ENCODE assay signal across 8 cellular contexts in the genomic region with DNA sequence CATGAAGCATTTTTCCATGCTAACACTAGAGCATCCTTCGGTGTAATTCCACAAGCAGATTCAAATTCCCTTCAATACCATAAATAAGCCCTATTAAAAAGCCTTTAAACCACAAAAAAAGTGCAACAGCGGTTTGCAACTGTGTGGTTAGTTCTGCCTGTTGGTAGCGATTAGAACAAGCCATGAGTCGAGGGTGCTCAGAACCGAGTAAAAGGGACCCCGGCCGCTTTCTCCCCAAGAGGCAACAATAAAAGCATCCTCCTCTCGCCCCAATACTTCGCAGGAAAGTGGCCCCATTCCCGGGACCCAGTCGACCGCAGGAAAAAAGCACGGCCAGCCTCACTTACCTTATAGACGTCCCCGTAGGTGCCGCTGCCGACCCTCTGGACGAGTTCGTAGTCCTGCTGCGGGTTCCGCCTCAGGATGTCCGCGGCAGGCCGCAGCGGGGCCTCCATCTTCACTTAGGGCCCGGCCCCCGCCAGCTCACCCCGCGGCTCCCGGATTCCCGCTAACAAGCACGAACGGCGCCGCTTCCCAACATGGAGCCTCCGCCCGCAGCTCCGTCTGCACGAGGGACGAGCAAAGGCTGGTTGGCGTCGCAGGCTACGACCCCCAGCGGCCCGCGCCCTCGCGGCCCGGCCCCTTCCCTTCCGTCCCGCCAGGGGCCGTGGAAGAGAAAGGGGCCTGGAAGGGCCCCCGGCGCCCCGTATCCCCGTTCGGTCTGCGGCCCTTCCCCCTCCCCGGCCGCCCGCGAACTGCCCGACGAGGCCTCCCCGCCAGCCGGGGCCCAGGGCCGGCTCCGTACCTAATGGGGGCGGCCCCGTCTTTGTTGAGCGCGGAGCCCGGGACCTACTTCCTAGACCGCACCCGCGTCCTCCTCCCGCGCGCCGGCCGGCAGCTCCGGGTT. TPM values are rescaled to one million over a fixed set of nuclear protein-coding genes. Genes with fewer than 3 reads are reported as not detected.
A peak's percentile ranks its signal among the peaks of the same experiment; 100 is the strongest.
DNase-seq lines count a peak whose midpoint lies in the region; ATAC-seq and TF ChIP-seq lines count a peak whose summit lies in the region.

No MANE protein-coding gene starts in this region.

- CTCF ChIA-PET in activated CD8-positive, alpha-beta memory T cell treated with anti-CD3 and anti-CD28 coated beads, Interleukin-2, amount 10 ng/mL, durations not matched to agents 7 days and 5 days (lab: Charles Lee) = interaction anchor here (0.6 to 2.0 kb wide), 17 partner anchors 9 to 669 kb away, joined by 3 to 20 read pairs (median 4); a partner anchor contains a TSS

- intact Hi-C loops in tibial artery (cut with DNase I; ENCODE audit: low total_unique reads) = loop anchor here (2.0 kb wide), 1 partner anchor 219 kb away; a partner anchor contains a TSS

- ATAC-seq in activated CD8-positive, alpha-beta memory T cell treated with anti-CD3 and anti-CD28 coated beads, Interleukin-2, amount 10 ng/mL, durations not matched to agents 7 days and 5 days = peak; percentile 21
- ATAC-seq in HG02678 (IDR thresholded peaks at IDR 0.05; ENCODE audit: unreplicated experiment) = peak; percentile 19
- ATAC-seq in esophagus mucosa = peak; percentile 53

- H3K4me3 Mint-ChIP-seq in activated CD8-positive, alpha-beta memory T cell treated with anti-CD3 and anti-CD28 coated beads, Interleukin-2, amount 10 ng/mL, durations not matched to agents 7 days and 5 days = peak overlapping the region; percentile 88

- peaks cover 10% of the 10 kb centered on the region for H3K36me3 Mint-ChIP-seq in activated CD8-positive, alpha-beta memory T cell treated with anti-CD3 and anti-CD28 coated beads, Interleukin-2, amount 10 ng/mL, durations not matched to agents 7 days and 5 days

- H3K27me3 Mint-ChIP-seq in activated CD8-positive, alpha-beta memory T cell treated with anti-CD3 and anti-CD28 coated beads, Interleukin-2, amount 10 ng/mL, durations not matched to agents 7 days and 5 days = peaks cover 7% of the 10 kb centered on the region

- H3K9me3 ChIP-seq in muscle layer of duodenum (ENCODE audit: control insufficient read depth in 1 of 2, low read length in 2 of 2) (no peaks in the 10 kb centered on the region), tibial artery (no peaks in the 10 kb centered on the region)

- peak overlapping the region; percentile 80 for H3K27ac Mint-ChIP-seq in activated CD8-positive, alpha-beta memory T cell treated with anti-CD3 and anti-CD28 coated beads, Interleukin-2, amount 10 ng/mL, durations not matched to agents 7 days and 5 days

- H3K4me1 ChIP-seq in muscle layer of duodenum (ENCODE audit: control insufficient read depth in 1 of 2, insufficient read depth in 2 of 2, low read length in 2 of 2) (peaks cover 0 to 23% of the 10 kb centered on the region in 2 donors), tibial artery (peaks cover 0 to 38% (median 19%) of the 10 kb centered on the region in 4 donors)

- TF ChIP-seq CTCF in tibial artery (IDR thresholded peaks at IDR 0.05) = no peak

- no peaks in the 10 kb centered on the region for H3K9me3 Mint-ChIP-seq in activated CD8-positive, alpha-beta memory T cell treated with anti-CD3 and anti-CD28 coated beads, Interleukin-2, amount 10 ng/mL, durations not matched to agents 7 days and 5 days (ENCODE audit: low read depth)

- DNase-seq in activated CD8-positive, alpha-beta memory T cell treated with anti-CD3 and anti-CD28 coated beads, Interleukin-2, amount 10 ng/mL, durations not matched to agents 7 days and 5 days = peak; percentile 58
- no peak for DNase-seq in activated CD8-positive, alpha-beta memory T cell treated with anti-CD3 and anti-CD28 coated beads, Interleukin-2, amount 50 U/mL, for 4 hours
- DNase-seq in NCI-H128 (lab: John Stamatoyannopoulos, UW; ENCODE audit: unreplicated experiment) (peak; percentile 7), activated T-cell treated with anti-CD3 and anti-CD28 coated beads for 48 hours (ENCODE audit: low read depth) (peak; percentile 19), tibial artery (peak; percentile 50 to 73)

- H3K4me3 ChIP-seq in muscle layer of duodenum (ENCODE audit: low read depth in 1 of 2, low read length in 2 of 2) = peak overlapping the region; percentile 60 to 85
- H3K4me3 ChIP-seq in tibial artery = peak overlapping the region; percentile 85 to 96

- peak overlapping the region; percentile 27 for H3K27ac ChIP-seq in muscle layer of duodenum (ENCODE audit: low read length)
- peak overlapping the region; percentile 91 to 96 for H3K27ac ChIP-seq in tibial artery

- peaks cover 42% of the 10 kb centered on the region for H3K4me1 Mint-ChIP-seq in activated CD8-positive, alpha-beta memory T cell treated with anti-CD3 and anti-CD28 coated beads, Interleukin-2, amount 10 ng/mL, durations not matched to agents 7 days and 5 days

- no peaks in the 10 kb centered on the region for H3K36me3 ChIP-seq in muscle layer of duodenum (ENCODE audit: control insufficient read depth in 1 of 2, insufficient read depth in 2 of 2, low read length in 2 of 2)
- H3K36me3 ChIP-seq in tibial artery = no peaks in the 10 kb centered on the region

- H3K27me3 ChIP-seq in muscle layer of duodenum (ENCODE audit: low read depth, low read length) (no peaks in the 10 kb centered on the region), tibial artery (no peaks in the 10 kb centered on the region)

RNA-seq across cellular contexts. Expression of a gene that starts 0.5 kb away (rescaled TPM):
- 10 to 100 TPM; 31.4 to 38.7 TPM for total RNA-seq in activated CD8-positive, alpha-beta memory T cell treated with anti-CD3 and anti-CD28 coated beads, Interleukin-2, amount 10 ng/mL, durations not matched to agents 7 days and 5 days
- 35.5 TPM for total RNA-seq in esophagus mucosa

RNA-seq across cellular contexts. Expression of a gene that starts 28.1 kb away (rescaled TPM):
- 1 to 10 TPM; 1.3 to 2.2 TPM for total RNA-seq in activated CD8-positive, alpha-beta memory T cell treated with anti-CD3 and anti-CD28 coated beads, Interleukin-2, amount 10 ng/mL, durations not matched to agents 7 days and 5 days
- total RNA-seq in esophagus mucosa = 3.1 TPM
